10 cellular contexts compared by ENCODE assay signal in the genomic region with DNA sequence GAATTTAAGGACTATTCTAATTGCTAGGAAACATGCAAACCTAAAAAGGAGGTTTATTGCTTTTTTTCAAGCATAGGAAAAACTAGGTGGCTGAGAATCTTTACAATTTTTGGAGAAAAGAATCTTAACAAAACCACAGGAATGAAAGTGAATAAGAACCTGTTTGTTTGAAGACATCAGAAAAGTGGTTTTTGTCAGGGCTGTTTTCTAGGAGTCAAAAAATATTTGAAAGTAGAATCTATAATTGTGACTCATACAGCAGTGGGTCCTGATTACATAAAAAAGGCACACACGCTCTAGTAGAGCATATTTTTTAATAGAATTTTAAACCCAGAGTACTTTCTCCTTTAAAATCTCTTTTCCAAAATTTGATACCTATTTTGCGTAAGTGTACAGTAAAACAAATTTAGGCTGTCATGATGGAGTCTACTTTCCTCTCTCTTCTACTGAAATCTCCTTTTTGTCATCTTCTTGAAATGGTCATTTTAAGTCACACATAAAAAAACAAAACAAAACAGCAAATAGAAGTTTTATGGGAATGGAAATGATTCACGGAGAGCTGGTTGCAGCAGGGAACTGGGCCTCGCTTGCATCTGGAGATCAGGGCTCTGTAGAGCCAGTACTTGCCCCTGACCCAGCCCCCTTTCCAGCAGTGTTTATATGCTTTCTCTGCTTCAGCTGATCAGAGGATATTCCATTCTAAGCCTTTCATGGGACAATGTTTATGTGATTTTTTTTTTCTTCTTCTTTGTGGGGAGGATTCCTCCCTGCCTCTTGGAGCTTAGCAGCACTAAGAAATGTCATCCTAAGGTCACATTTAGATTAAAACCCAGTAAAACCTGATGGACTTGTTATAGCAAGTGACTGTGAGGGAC. TPM values are rescaled to one million over a fixed set of nuclear protein-coding genes. Genes with fewer than 3 reads are reported as not detected.
DNase-seq lines count a peak whose midpoint lies in the region; TF ChIP-seq lines count a peak whose summit lies in the region.
"Had no signal": no experiment of that assay in that cellular context is flagged by ENCODE, and none has a peak within 500 bp of the region (broad histone marks: within the 10 kb centered on the region; RNA-seq: fewer than 3 reads in every experiment).

No MANE protein-coding gene starts in this region.

- peak overlapping the region; percentile 78 for H3K27ac Mint-ChIP-seq in activated T-helper 2 cell treated with anti-CD3 and anti-CD28 coated beads, Interferon-gamma antibody, Interleukin-2, Interleukin-4, amounts not matched to agents 10 μg/mL and 5 μg/mL and 100 μg/mL, durations not matched to agents 14 hours and 24 hours and 36 hours
- no peak overlapping the region for H3K27ac Mint-ChIP-seq in glutamatergic neuron (ENCODE audit: unreplicated experiment)

- H3K36me3 Mint-ChIP-seq in activated T-helper 2 cell treated with anti-CD3 and anti-CD28 coated beads, Interferon-gamma antibody, Interleukin-2, Interleukin-4, amounts not matched to agents 10 μg/mL and 5 μg/mL and 100 μg/mL, durations not matched to agents 14 hours and 24 hours and 36 hours (ENCODE audit: low read depth) = peaks cover 6% of the 10 kb centered on the region
- no peaks in the 10 kb centered on the region for H3K36me3 Mint-ChIP-seq in glutamatergic neuron (ENCODE audit: unreplicated experiment)

- H3K9me3 Mint-ChIP-seq in activated T-helper 2 cell treated with anti-CD3 and anti-CD28 coated beads, Interferon-gamma antibody, Interleukin-2, Interleukin-4, amounts not matched to agents 10 μg/mL and 5 μg/mL and 100 μg/mL, durations not matched to agents 14 hours and 24 hours and 36 hours = peaks cover 9% of the 10 kb centered on the region
- peaks cover 4% of the 10 kb centered on the region for H3K9me3 Mint-ChIP-seq in glutamatergic neuron (ENCODE audit: unreplicated experiment)

- peaks cover 47% of the 10 kb centered on the region for H3K4me1 Mint-ChIP-seq in activated T-helper 2 cell treated with anti-CD3 and anti-CD28 coated beads, Interferon-gamma antibody, Interleukin-2, Interleukin-4, amounts not matched to agents 10 μg/mL and 5 μg/mL and 100 μg/mL, durations not matched to agents 14 hours and 24 hours and 36 hours (ENCODE audit: low read depth)
- no peaks in the 10 kb centered on the region for H3K4me1 Mint-ChIP-seq in glutamatergic neuron (ENCODE audit: low read depth, unreplicated experiment)

- TF ChIP-seq CTCF in glutamatergic neuron (IDR thresholded peaks at IDR 0.05; ENCODE audit: partially characterized antibody, unreplicated experiment) = no peak

- H3K27me3 Mint-ChIP-seq in activated T-helper 2 cell treated with anti-CD3 and anti-CD28 coated beads, Interferon-gamma antibody, Interleukin-2, Interleukin-4, amounts not matched to agents 10 μg/mL and 5 μg/mL and 100 μg/mL, durations not matched to agents 14 hours and 24 hours and 36 hours (ENCODE audit: low read depth) = no peaks in the 10 kb centered on the region
- H3K27me3 Mint-ChIP-seq in glutamatergic neuron (ENCODE audit: unreplicated experiment) = peaks cover 2% of the 10 kb centered on the region

- peak overlapping the region; percentile 66 for H3K27ac ChIP-seq in temporal lobe (ENCODE audit: low read depth, low read length)
- H3K27ac ChIP-seq: A549 had no signal

- intact Hi-C loops in activated T-helper 2 cell treated with anti-CD3 and anti-CD28 coated beads, Interferon-gamma antibody, Interleukin-2, Interleukin-4, amounts not matched to agents 10 μg/mL and 5 μg/mL and 100 μg/mL, durations not matched to agents 14 hours and 24 hours and 36 hours (cut with micrococcal nuclease) = loop anchor here (1.0 to 2.0 kb wide), 5 partner anchors 10 to 103 kb away; no protein-coding TSS in a partner anchor

- peak; percentile 19 for DNase-seq in NCI-H748 (lab: John Stamatoyannopoulos, UW; ENCODE audit: unreplicated experiment)
- no peak for DNase-seq in NCI-H748 treated with DMSO at 0.1 percent for 48 hours (lab: John Stamatoyannopoulos, UW)
- DNase-seq in activated T-helper 2 cell treated with anti-CD3 and anti-CD28 coated beads, Interferon-gamma antibody, Interleukin-2, Interleukin-4, amounts not matched to agents 10 μg/mL and 5 μg/mL and 100 μg/mL, durations not matched to agents 14 hours and 24 hours and 36 hours (ENCODE audit: low spot score) = no peak
- peak; percentile 67 for DNase-seq in islet precursor cell
- no peak for DNase-seq in hippocampal formation (lab: John Stamatoyannopoulos, UW)
- DNase-seq in NCI-H187 treated with DMSO at 0.1 percent for 48 hours (lab: John Stamatoyannopoulos, UW) = no peak
- DNase-seq in glutamatergic neuron = no peak
- DNase-seq: NCI-H446 had no signal

- peak overlapping the region; percentile 42 for H3K4me3 Mint-ChIP-seq in activated T-helper 2 cell treated with anti-CD3 and anti-CD28 coated beads, Interferon-gamma antibody, Interleukin-2, Interleukin-4, amounts not matched to agents 10 μg/mL and 5 μg/mL and 100 μg/mL, durations not matched to agents 14 hours and 24 hours and 36 hours (ENCODE audit: low read depth)
- H3K4me3 Mint-ChIP-seq in glutamatergic neuron (ENCODE audit: unreplicated experiment) = no peak overlapping the region

RNA-seq across cellular contexts. Expression of a gene that starts 59.1 kb away (rescaled TPM):
- total RNA-seq in activated T-helper 2 cell treated with anti-CD3 and anti-CD28 coated beads, Interferon-gamma antibody, Interleukin-2, Interleukin-4, amounts not matched to agents 10 μg/mL and 5 μg/mL and 100 μg/mL, durations not matched to agents 14 hours and 24 hours and 36 hours = 21.6 and 25.1 TPM in 2 replicates
- total RNA-seq in temporal lobe (54.8 TPM), glutamatergic neuron (ENCODE audit: unreplicated experiment) (58.2 TPM)

Comparison
In these comparisons a context has a peak if more than half of its experiments do, and no peak if none do; other contexts are left out.
1. DNase-seq: peak in NCI-H748 (single experiment) and islet precursor cell (single experiment); none in NCI-H748 treated with DMSO at 0.1 percent for 48 hours (single experiment), activated T-helper 2 cell treated with anti-CD3 and anti-CD28 coated beads, Interferon-gamma antibody, Interleukin-2, Interleukin-4, amounts not matched to agents 10 μg/mL and 5 μg/mL and 100 μg/mL, durations not matched to agents 14 hours and 24 hours and 36 hours (single experiment), hippocampal formation (0 of 2), NCI-H187 treated with DMSO at 0.1 percent for 48 hours (single experiment) and glutamatergic neuron (single experiment).